10 cellular contexts compared by ENCODE assay signal in genomic region chr15:49815937-49816336, GRCh38.
DNase-seq lines count a peak whose midpoint lies in the region; ATAC-seq, FAIRE-seq and TF ChIP-seq lines count a peak whose summit lies in the region.
"Had no signal": no experiment of that assay in that cellular context is flagged by ENCODE, and none has a peak within 500 bp of the region (broad histone marks: within the 10 kb centered on the region; RNA-seq: fewer than 3 reads in every experiment).

No MANE protein-coding gene starts in this region.

- H3K4me3 ChIP-seq in sigmoid colon, result no peak overlapping the region

- DNase-seq in GM04504 (ENCODE audit: low read depth) (peak; percentile 92), RCC 7860 (ENCODE audit: low spot score) (peak; percentile 88), inferior parietal cortex (ENCODE audit: extremely low spot score) (peak; percentile 22), sigmoid colon (no peak), 8988T (no peak)
- no peak for DNase-seq in naive thymus-derived CD8-positive, alpha-beta T cell

- H3K4me1 ChIP-seq in sigmoid colon, result peaks cover 0 to 13% (median 9%) of the 10 kb centered on the region in 4 donors

- no peak overlapping the region for H3K4me3 Mint-ChIP-seq in activated T-helper 17 cell treated with anti-CD3 and anti-CD28 coated beads, Interleukin-2, amount 50 U/mL, for 72 hours
- no peak overlapping the region for H3K4me3 Mint-ChIP-seq in naive thymus-derived CD8-positive, alpha-beta T cell

- peaks cover 7% of the 10 kb centered on the region for H3K4me1 Mint-ChIP-seq in activated T-helper 17 cell treated with anti-CD3 and anti-CD28 coated beads, Interleukin-2, amount 50 U/mL, for 72 hours
- H3K4me1 Mint-ChIP-seq in naive thymus-derived CD8-positive, alpha-beta T cell, result peaks cover 0 to 13% (median 9%) of the 10 kb centered on the region in 4 donors

- 10 to 72% methylated on average over 3 of the region's 3 CpGs for WGBS in sigmoid colon, 2 donors

- peak; percentile 56 for ATAC-seq in HG02610 (IDR thresholded peaks at IDR 0.05; ENCODE audit: unreplicated experiment)
- no peak for ATAC-seq in activated T-helper 17 cell treated with anti-CD3 and anti-CD28 coated beads, Interleukin-2, amount 50 U/mL, for 72 hours (replicated peaks)
- no peak for ATAC-seq in naive thymus-derived CD8-positive, alpha-beta T cell
- ATAC-seq: HCT116 had no signal

- H3K36me3 Mint-ChIP-seq in activated T-helper 17 cell treated with anti-CD3 and anti-CD28 coated beads, Interleukin-2, amount 50 U/mL, for 72 hours (ENCODE audit: low read depth), result no peaks in the 10 kb centered on the region
- no peaks in the 10 kb centered on the region for H3K36me3 Mint-ChIP-seq in naive thymus-derived CD8-positive, alpha-beta T cell

- H3K9me3 ChIP-seq in sigmoid colon, result no peaks in the 10 kb centered on the region

- peaks cover 3% of the 10 kb centered on the region for H3K27me3 Mint-ChIP-seq in activated T-helper 17 cell treated with anti-CD3 and anti-CD28 coated beads, Interleukin-2, amount 50 U/mL, for 72 hours
- H3K27me3 Mint-ChIP-seq in naive thymus-derived CD8-positive, alpha-beta T cell, result peaks cover 0 to 7% (median 2%) of the 10 kb centered on the region in 5 donors

- POLR2A ChIA-PET in naive thymus-derived CD8-positive, alpha-beta T cell (lab: Charles Lee), result no interaction called here

- H3K9me3 Mint-ChIP-seq in activated T-helper 17 cell treated with anti-CD3 and anti-CD28 coated beads, Interleukin-2, amount 50 U/mL, for 72 hours, result no peaks in the 10 kb centered on the region
- peaks cover 0 to 5% (median 0%) of the 10 kb centered on the region in 9 donors for H3K9me3 Mint-ChIP-seq in naive thymus-derived CD8-positive, alpha-beta T cell

- H3K27ac Mint-ChIP-seq in activated T-helper 17 cell treated with anti-CD3 and anti-CD28 coated beads, Interleukin-2, amount 50 U/mL, for 72 hours, result no peak overlapping the region
- no peak overlapping the region for H3K27ac Mint-ChIP-seq in naive thymus-derived CD8-positive, alpha-beta T cell

- peak; percentile 92 for FAIRE-seq in RCC 7860 (lab: Jason Lieb, UNC)
- FAIRE-seq: TTC549 had no signal

- TF ChIP-seq CTCF in sigmoid colon (IDR thresholded peaks at IDR 0.05), result no peak

- TF ChIP-seq POLR2A in sigmoid colon (IDR thresholded peaks at IDR 0.05), result no peak

- H3K27me3 ChIP-seq in sigmoid colon, result no peaks in the 10 kb centered on the region

- intact Hi-C loops in sigmoid colon (cut with DNase I), result no loop called here

- H3K36me3 ChIP-seq in sigmoid colon, result no peaks in the 10 kb centered on the region

- peak overlapping the region in 1 of 4 donors; percentile 4 for H3K27ac ChIP-seq in sigmoid colon

- TF ChIP-seq EP300 in sigmoid colon (IDR thresholded peaks at IDR 0.05), result no peak

Comparison
In these comparisons a context has a peak if more than half of its experiments do, and no peak if none do; other contexts are left out.
1. DNase-seq: peak in GM04504 (single experiment), RCC 7860 (single experiment) and inferior parietal cortex (single experiment); none in sigmoid colon (single experiment), 8988T (single experiment) and naive thymus-derived CD8-positive, alpha-beta T cell (0 of 10).